15 cellular contexts compared by ENCODE assay signal in the genomic region with DNA sequence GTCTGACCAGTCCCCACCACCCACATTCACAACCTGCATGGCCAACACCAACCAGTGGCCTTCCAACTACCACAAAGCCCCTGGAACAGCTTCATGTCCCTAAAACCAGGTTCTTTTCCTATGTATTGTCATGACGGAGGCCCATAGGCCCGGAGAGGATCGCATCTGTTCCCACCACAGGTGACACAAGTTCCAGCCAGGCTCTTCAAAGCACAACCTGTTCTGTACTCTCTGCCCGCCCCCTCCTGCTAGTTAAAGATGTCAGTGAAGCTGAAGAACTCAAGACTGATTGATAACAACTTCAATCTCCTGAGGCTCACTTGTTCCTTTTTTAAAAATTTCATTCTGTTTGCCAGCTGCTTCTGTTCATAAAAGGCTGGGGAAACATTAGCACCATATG.
DNase-seq lines count a peak whose midpoint lies in the region; ATAC-seq lines count a peak whose summit lies in the region.
"Had no signal": no experiment of that assay in that cellular context is flagged by ENCODE, and none has a peak within 500 bp of the region (broad histone marks: within the 10 kb centered on the region; RNA-seq: fewer than 3 reads in every experiment).

No MANE protein-coding gene starts in this region.

- DNase-seq in NCI-H1436 (lab: John Stamatoyannopoulos, UW) (peak; percentile 0), NCI-H1436 treated with DMSO at 0.1 percent for 48 hours (lab: John Stamatoyannopoulos, UW) (no peak), NCI-H2171 treated with DMSO at 0.1 percent for 48 hours (lab: John Stamatoyannopoulos, UW) (peak; percentile 86), cerebellar cortex (ENCODE audit: low spot score) (peak; percentile 85), putamen (ENCODE audit: low spot score) (peak; percentile 47), superior temporal gyrus (ENCODE audit: extremely low spot score) (no peak)
- no peak for DNase-seq in activated CD4-positive, alpha-beta T cell treated with anti-CD3 and anti-CD28 coated beads for 1 hour
- DNase-seq: 8988T; AML-193; CD4-positive, CD25-positive, alpha-beta regulatory T cell; DMS 273 treated with DMSO at 0.1 percent for 48 hours; GOT3; H9 had no signal

- no peak for ATAC-seq in HG02852 (IDR thresholded peaks at IDR 0.05; ENCODE audit: unreplicated experiment)
- ATAC-seq: GM12878 had no signal

Comparison
In these comparisons a context has a peak if more than half of its experiments do, and no peak if none do; other contexts are left out.
1. DNase-seq: peak in NCI-H1436 (single experiment), NCI-H2171 treated with DMSO at 0.1 percent for 48 hours (single experiment), cerebellar cortex (single experiment) and putamen (single experiment); none in NCI-H1436 treated with DMSO at 0.1 percent for 48 hours (single experiment), activated CD4-positive, alpha-beta T cell treated with anti-CD3 and anti-CD28 coated beads for 1 hour (single experiment) and superior temporal gyrus (single experiment).